Comparison of ENCODE assay signal across 8 cellular contexts in the genomic region with DNA sequence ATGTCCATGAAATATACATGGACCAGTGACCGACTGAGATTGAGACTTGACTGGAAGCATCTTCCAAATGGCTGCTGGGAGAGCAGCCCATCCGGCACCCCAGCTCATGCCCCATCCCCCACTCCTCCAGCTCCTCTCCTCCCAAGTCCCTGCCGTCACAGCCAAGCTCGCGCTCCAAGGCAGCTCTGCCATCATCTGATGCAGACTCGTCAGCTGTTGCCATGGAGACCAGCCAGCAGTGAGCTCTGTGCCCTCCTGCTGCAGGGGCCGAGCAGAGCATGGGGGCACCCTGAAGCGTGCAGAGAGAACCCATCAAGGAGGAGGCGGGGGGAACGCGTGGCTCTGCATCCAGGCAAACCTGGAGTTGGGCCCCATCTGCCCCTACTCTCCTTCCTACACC.
DNase-seq lines count a peak whose midpoint lies in the region; ATAC-seq, FAIRE-seq and TF ChIP-seq lines count a peak whose summit lies in the region.
"Had no signal": no experiment of that assay in that cellular context is flagged by ENCODE, and none has a peak within 500 bp of the region (broad histone marks: within the 10 kb centered on the region; RNA-seq: fewer than 3 reads in every experiment).

No MANE protein-coding gene starts in this region.

- H3K27ac ChIP-seq in HEK293 (ENCODE audit: extremely low read depth, low read depth, low read length), result no peak overlapping the region
- H3K27ac ChIP-seq in GM12878 (ENCODE audit: control insufficient read depth, insufficient read depth), result no peak overlapping the region

- peak; percentile 95 for DNase-seq in NCI-H2171 (lab: John Stamatoyannopoulos, UW)
- DNase-seq in GM12878 (ENCODE audit: low read depth, low spot score), result no peak
- peak; percentile 67 for DNase-seq in nephron progenitor cell
- DNase-seq in Kasumi-1 (lab: John Stamatoyannopoulos, UW), result no peak

- intact Hi-C loops in GM12878 (cut with micrococcal nuclease; ENCODE audit: unreplicated experiment), result loop anchor here (5.0 to 10.0 kb wide), 2 partner anchors 49 to 73 kb away; a partner anchor contains a TSS

- no peaks in the 10 kb centered on the region for H3K9me3 Mint-ChIP-seq in nephron progenitor cell

- no peaks in the 10 kb centered on the region for H3K79me2 ChIP-seq in GM12878 (ENCODE audit: control insufficient read depth, insufficient read depth, low read length)

- H3K4me1 ChIP-seq in HEK293 (ENCODE audit: control insufficient read depth, insufficient read depth, low read length) (0 out of 2 replicates have a peak, but pooled peaks cover 5% of the 10 kb centered on the region), GM12878 (ENCODE audit: control insufficient read depth, insufficient read depth, low read length) (peaks cover 21% of the 10 kb centered on the region)

- peaks cover 2 to 15% of the 10 kb centered on the region in 2 experiments for H3K27me3 ChIP-seq in GM12878 (replicated peaks in 1 of 2; ENCODE audit: control insufficient read depth in 2 of 2, insufficient read depth in 2 of 2, low read length in 1 of 2)

- TF ChIP-seq EP300 in GM12878 (IDR thresholded peaks at IDR 0.05; ENCODE audit: borderline replicate concordance in 1 of 2, control insufficient read depth in 1 of 2, low read depth in 2 of 2, low read length in 2 of 2), result no peak

- peaks cover 64% of the 10 kb centered on the region for H3K4me1 Mint-ChIP-seq in nephron progenitor cell

- no peaks in the 10 kb centered on the region; the same call in none of the 2 replicates for H4K20me1 ChIP-seq in GM12878 (ENCODE audit: control insufficient read depth, insufficient read depth)

- no peaks in the 10 kb centered on the region for H3K36me3 Mint-ChIP-seq in nephron progenitor cell (ENCODE audit: low read depth)

- CTCF ChIA-PET in HEK293 (lab: Yijun Ruan, JAX) (no interaction called here), GM12878 (lab: Yijun Ruan, JAX) (interaction anchor here (1.0 kb wide), 1 partner anchor 9 kb away, joined by 3 read pairs; no protein-coding TSS in a partner anchor)

- H2AFZ ChIP-seq in GM12878 (ENCODE audit: control insufficient read depth, low read depth, low read length), result no peak overlapping the region

- in situ Hi-C loops in GM12878 (cut with MboI), result no loop called here

- H3K4me2 ChIP-seq in GM12878 (ENCODE audit: control insufficient read depth, insufficient read depth), result no peak overlapping the region

- SMC1A ChIA-PET in GM12878 (lab: Charles Lee; ENCODE audit: uncharacterized antibody, unreplicated experiment), result interaction anchor here (0.7 to 1.3 kb wide), 3 partner anchors 73 to 536 kb away, joined by 3 read pairs; no protein-coding TSS in a partner anchor

- H3K27me3 Mint-ChIP-seq in nephron progenitor cell (ENCODE audit: low read depth, poor library complexity), result peaks cover 57% of the 10 kb centered on the region

- no peak for FAIRE-seq in GM12878 (lab: Jason Lieb, UNC)

- H3K9me3 ChIP-seq in HEK293 (ENCODE audit: control insufficient read depth, insufficient read depth, low read depth, low read length), result no peaks in the 10 kb centered on the region
- H3K9me3 ChIP-seq in GM12878 (replicated peaks; ENCODE audit: control insufficient read depth, insufficient read depth, low read length), result no peaks in the 10 kb centered on the region; the same call in 2 of the 3 replicates
- H3K9me3 ChIP-seq: heart right ventricle had no signal

- TF ChIP-seq RAD21 in GM12878 (IDR thresholded peaks at IDR 0.05; ENCODE audit: insufficient read depth, low read depth, low read length), result no peak

- WGBS in GM12878 (ENCODE audit: insufficient coverage, insufficient replicate concordance, low lambda C conversion rate, missing lambda C conversion rate), result 70% methylated on average over 11 of the region's 11 CpGs

- ATAC-seq in GM12878 (no peak), HG03520 (IDR thresholded peaks at IDR 0.05; ENCODE audit: unreplicated experiment) (no peak), GM19455 (IDR thresholded peaks at IDR 0.05; ENCODE audit: unreplicated experiment) (no peak)
- ATAC-seq: heart right ventricle had no signal

- no TSS peak for BruUV-seq in GM12878 (replicated peaks; lab: Mats Ljungman, UMichigan)

- RAD21 ChIA-PET in GM12878 (lab: Charles Lee; ENCODE audit: unreplicated experiment), result no interaction called here

- H3K4me3 ChIP-seq in HEK293 (ENCODE audit: low read depth, low read length), result no peak overlapping the region
- H3K4me3 ChIP-seq in GM12878, result no peak overlapping the region
- H3K4me3 ChIP-seq: heart right ventricle had no signal

- no peak for TF ChIP-seq POLR2A in GM12878 (IDR thresholded peaks at IDR 0.05; ENCODE audit: low read depth, low read length)

- H3K4me3 Mint-ChIP-seq in nephron progenitor cell, result no peak overlapping the region

- TF ChIP-seq CTCF in HEK293 (tag by site-specific recombination; IDR thresholded peaks at IDR 0.05), result no peak
- no peak for TF ChIP-seq CTCF in GM12878 (IDR thresholded peaks at IDR 0.05 in 2 of 3, conservative IDR thresholded peaks at IDR 0.05 in 1 of 3; ENCODE audit: control insufficient read depth in 2 of 3, extremely low read depth in 1 of 3, insufficient read depth in 1 of 3, low read depth in 3 of 3, low read length in 3 of 3)
- no peak for TF ChIP-seq CTCF in nephron progenitor cell (IDR thresholded peaks at IDR 0.05)

- POLR2A ChIA-PET in HEK293 (lab: Yijun Ruan, JAX) (interaction anchor here (1.2 to 1.8 kb wide), 2 partner anchors 50 to 74 kb away, joined by 4 to 7 read pairs; a partner anchor contains a TSS), GM12878 (lab: Charles Lee) (interaction anchor here (1.0 kb wide), 1 partner anchor 483 kb away, joined by 3 read pairs; no protein-coding TSS in a partner anchor)

- H3K9ac ChIP-seq in GM12878 (ENCODE audit: control insufficient read depth, insufficient read depth, low read length), result no peak overlapping the region

- H3K36me3 ChIP-seq in HEK293 (ENCODE audit: control insufficient read depth in 2 of 2, insufficient read depth in 1 of 2, low read length in 2 of 2) (no peaks in the 10 kb centered on the region), GM12878 (ENCODE audit: control insufficient read depth in 2 of 2, insufficient read depth in 2 of 2, low read length in 1 of 2) (no peaks in the 10 kb centered on the region)
- H3K36me3 ChIP-seq: heart right ventricle had no signal

- no peak overlapping the region for H3K27ac Mint-ChIP-seq in nephron progenitor cell

TF ChIP-seq in HEK293, 187 proteins besides CTCF, POLR2A, EP300 and RAD21 (continues in another document):
- TF ChIP-seq ZNF24 (tag by site-specific recombination; IDR thresholded peaks at IDR 0.05), result no peak
- TF ChIP-seq, protein P1, sequence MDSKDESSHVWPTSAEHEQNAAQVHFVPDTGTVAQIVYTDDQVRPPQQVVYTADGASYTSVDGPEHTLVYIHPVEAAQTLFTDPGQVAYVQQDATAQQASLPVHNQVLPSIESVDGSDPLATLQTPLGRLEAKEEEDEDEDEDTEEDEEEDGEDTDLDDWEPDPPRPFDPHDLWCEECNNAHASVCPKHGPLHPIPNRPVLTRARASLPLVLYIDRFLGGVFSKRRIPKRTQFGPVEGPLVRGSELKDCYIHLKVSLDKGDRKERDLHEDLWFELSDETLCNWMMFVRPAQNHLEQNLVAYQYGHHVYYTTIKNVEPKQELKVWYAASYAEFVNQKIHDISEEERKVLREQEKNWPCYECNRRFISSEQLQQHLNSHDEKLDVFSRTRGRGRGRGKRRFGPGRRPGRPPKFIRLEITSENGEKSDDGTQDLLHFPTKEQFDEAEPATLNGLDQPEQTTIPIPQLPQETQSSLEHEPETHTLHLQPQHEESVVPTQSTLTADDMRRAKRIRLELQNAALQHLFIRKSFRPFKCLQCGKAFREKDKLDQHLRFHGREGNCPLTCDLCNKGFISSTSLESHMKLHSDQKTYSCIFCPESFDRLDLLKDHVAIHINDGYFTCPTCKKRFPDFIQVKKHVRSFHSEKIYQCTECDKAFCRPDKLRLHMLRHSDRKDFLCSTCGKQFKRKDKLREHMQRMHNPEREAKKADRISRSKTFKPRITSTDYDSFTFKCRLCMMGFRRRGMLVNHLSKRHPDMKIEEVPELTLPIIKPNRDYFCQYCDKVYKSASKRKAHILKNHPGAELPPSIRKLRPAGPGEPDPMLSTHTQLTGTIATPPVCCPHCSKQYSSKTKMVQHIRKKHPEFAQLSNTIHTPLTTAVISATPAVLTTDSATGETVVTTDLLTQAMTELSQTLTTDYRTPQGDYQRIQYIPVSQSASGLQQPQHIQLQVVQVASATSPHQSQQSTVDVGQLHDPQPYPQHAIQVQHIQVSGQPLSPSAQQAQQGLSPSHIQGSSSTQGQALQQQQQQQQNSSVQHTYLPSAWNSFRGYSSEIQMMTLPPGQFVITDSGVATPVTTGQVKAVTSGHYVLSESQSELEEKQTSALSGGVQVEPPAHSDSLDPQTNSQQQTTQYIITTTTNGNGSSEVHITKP (tag by site-specific recombination; IDR thresholded peaks at IDR 0.05), result peak; percentile 42; the same call in 1 of the 2 replicates

TF ChIP-seq in GM12878, 131 proteins besides CTCF, POLR2A, EP300 and RAD21:
- TF ChIP-seq RFX5 (IDR thresholded peaks at IDR 0.05; ENCODE audit: low read depth, low read length), result peak; percentile 74
- TF ChIP-seq FOXK2 (IDR thresholded peaks at IDR 0.05), result no peak
- no peak for TF ChIP-seq FOS (IDR thresholded peaks at IDR 0.05; ENCODE audit: borderline replicate concordance, extremely low read depth, insufficient read length)
TF ChIP-seq in GM12878: peak in this region for 1.

Comparison
In these comparisons a context has a peak if more than half of its experiments do, and no peak if none do; other contexts are left out.
1. DNase-seq: peak in NCI-H2171 (single experiment) and nephron progenitor cell (single experiment); none in GM12878 (single experiment) and Kasumi-1 (0 of 2).